24 cellular contexts compared by ENCODE assay signal in genomic region chr11:93653080-93653479, GRCh38. TPM values are rescaled to one million over a fixed set of nuclear protein-coding genes. Genes with fewer than 3 reads are reported as not detected.
A peak's percentile ranks its signal among the peaks of the same experiment; 100 is the strongest.
DNase-seq lines count a peak whose midpoint lies in the region; ATAC-seq and FAIRE-seq lines count a peak whose summit lies in the region.
"Had no signal": no experiment of that assay in that cellular context is flagged by ENCODE, and none has a peak within 500 bp of the region (broad histone marks: within the 10 kb centered on the region; RNA-seq: fewer than 3 reads in every experiment).

No MANE protein-coding gene starts in this region.

- intact Hi-C loops in activated CD4-positive, alpha-beta T cell treated with anti-CD3 and anti-CD28 coated beads for 36 hours (cut with DNase I, micrococcal nuclease): loop anchor here (2.0 to 5.0 kb wide), 3 partner anchors 41 to 710 kb away; no protein-coding TSS in a partner anchor
- intact Hi-C loops in activated T-helper 2 cell treated with anti-CD3 and anti-CD28 coated beads, Interferon-gamma antibody, Interleukin-2, Interleukin-4, amounts not matched to agents 10 μg/mL and 5 μg/mL and 100 μg/mL, durations not matched to agents 14 hours and 24 hours and 36 hours (cut with micrococcal nuclease): loop anchor here (2.0 to 5.0 kb wide), 2 partner anchors 14 to 711 kb away; no protein-coding TSS in a partner anchor

- no peak overlapping the region for H3K4me3 Mint-ChIP-seq in activated CD4-positive, alpha-beta T cell treated with anti-CD3 and anti-CD28 coated beads for 36 hours
- H3K4me3 Mint-ChIP-seq in activated T-helper 2 cell treated with anti-CD3 and anti-CD28 coated beads, Interferon-gamma antibody, Interleukin-2, Interleukin-4, amounts not matched to agents 10 μg/mL and 5 μg/mL and 100 μg/mL, durations not matched to agents 14 hours and 24 hours and 36 hours (ENCODE audit: low read depth): no peak overlapping the region
- H3K4me3 Mint-ChIP-seq: activated CD4-positive, alpha-beta T cell treated with anti-CD3 and anti-CD28 coated beads, Interleukin-2, amount 10 ng/mL, durations not matched to agents 24 days and 14 days; activated naive CD8-positive, alpha-beta T cell treated with anti-CD3 and anti-CD28 coated beads, Interleukin-2, amount 50 U/mL, for 24 hours; nephron had no signal

- CTCF ChIA-PET in activated CD4-positive, alpha-beta T cell treated with anti-CD3 and anti-CD28 coated beads for 36 hours (lab: Charles Lee): interaction anchor here (0.7 to 2.7 kb wide), 14 partner anchors 8 to 888 kb away, joined by 3 to 12 read pairs (median 4); partner anchors contain the start of gene CEP295

- DNase-seq in activated CD4-positive, alpha-beta T cell treated with anti-CD3 and anti-CD28 coated beads for 36 hours: no peak
- DNase-seq in activated CD4-positive, alpha-beta T cell treated with anti-CD3 and anti-CD28 coated beads for 4 hours: no peak
- DNase-seq in activated T-helper 2 cell treated with anti-CD3 and anti-CD28 coated beads, Interferon-gamma antibody, Interleukin-2, Interleukin-4, amounts not matched to agents 10 μg/mL and 5 μg/mL and 100 μg/mL, durations not matched to agents 14 hours and 24 hours and 36 hours (ENCODE audit: low spot score): no peak
- DNase-seq in globus pallidus (ENCODE audit: low spot score) (no peak), GM19239 (ENCODE audit: insufficient read length, low spot score) (no peak)
- DNase-seq: activated CD4-positive, alpha-beta T cell treated with anti-CD3 and anti-CD28 coated beads, Interleukin-2, amount 10 ng/mL, durations not matched to agents 24 days and 14 days; activated naive CD8-positive, alpha-beta T cell treated with anti-CD3 and anti-CD28 coated beads, Interleukin-2, amount 50 U/mL, for 24 hours; BE2C; cortex of kidney; foreskin keratinocyte; GDM1; H7; Karpas-422; kidney glomerular epithelial cell; mesenchymal stem cell; NCI-H1092 treated with DMSO at 0.1 percent for 48 hours; NCI-H69; thyroid gland had no signal

- peaks cover 5% of the 10 kb centered on the region for H3K27me3 Mint-ChIP-seq in activated CD4-positive, alpha-beta T cell treated with anti-CD3 and anti-CD28 coated beads for 36 hours
- H3K27me3 Mint-ChIP-seq in activated T-helper 2 cell treated with anti-CD3 and anti-CD28 coated beads, Interferon-gamma antibody, Interleukin-2, Interleukin-4, amounts not matched to agents 10 μg/mL and 5 μg/mL and 100 μg/mL, durations not matched to agents 14 hours and 24 hours and 36 hours (ENCODE audit: low read depth): peaks cover 9% of the 10 kb centered on the region

- POLR2A ChIA-PET in activated CD4-positive, alpha-beta T cell treated with anti-CD3 and anti-CD28 coated beads for 36 hours (lab: Charles Lee): no interaction called here

- no peaks in the 10 kb centered on the region for H3K36me3 Mint-ChIP-seq in activated CD4-positive, alpha-beta T cell treated with anti-CD3 and anti-CD28 coated beads for 36 hours (ENCODE audit: low read depth)
- H3K36me3 Mint-ChIP-seq in activated T-helper 2 cell treated with anti-CD3 and anti-CD28 coated beads, Interferon-gamma antibody, Interleukin-2, Interleukin-4, amounts not matched to agents 10 μg/mL and 5 μg/mL and 100 μg/mL, durations not matched to agents 14 hours and 24 hours and 36 hours (ENCODE audit: low read depth): no peaks in the 10 kb centered on the region

- H3K4me1 Mint-ChIP-seq in activated CD4-positive, alpha-beta T cell treated with anti-CD3 and anti-CD28 coated beads for 36 hours: peaks cover 12% of the 10 kb centered on the region
- peaks cover 35% of the 10 kb centered on the region for H3K4me1 Mint-ChIP-seq in activated T-helper 2 cell treated with anti-CD3 and anti-CD28 coated beads, Interferon-gamma antibody, Interleukin-2, Interleukin-4, amounts not matched to agents 10 μg/mL and 5 μg/mL and 100 μg/mL, durations not matched to agents 14 hours and 24 hours and 36 hours (ENCODE audit: low read depth)
- H3K4me1 Mint-ChIP-seq: nephron had no signal

- no peak overlapping the region for H3K27ac Mint-ChIP-seq in activated CD4-positive, alpha-beta T cell treated with anti-CD3 and anti-CD28 coated beads for 36 hours
- peak overlapping the region; percentile 64 for H3K27ac Mint-ChIP-seq in activated T-helper 2 cell treated with anti-CD3 and anti-CD28 coated beads, Interferon-gamma antibody, Interleukin-2, Interleukin-4, amounts not matched to agents 10 μg/mL and 5 μg/mL and 100 μg/mL, durations not matched to agents 14 hours and 24 hours and 36 hours
- H3K27ac Mint-ChIP-seq: activated CD4-positive, alpha-beta T cell treated with anti-CD3 and anti-CD28 coated beads, Interleukin-2, amount 10 ng/mL, durations not matched to agents 24 days and 14 days; activated naive CD8-positive, alpha-beta T cell treated with anti-CD3 and anti-CD28 coated beads, Interleukin-2, amount 50 U/mL, for 24 hours; nephron had no signal

- no peak for FAIRE-seq in GM19239 (lab: Jason Lieb, UNC)
- FAIRE-seq: D721Med had no signal

- ATAC-seq in activated CD4-positive, alpha-beta T cell treated with anti-CD3 and anti-CD28 coated beads for 36 hours: peak; percentile 68
- ATAC-seq in GM21360 (IDR thresholded peaks at IDR 0.05; ENCODE audit: unreplicated experiment): peak; percentile 58
- ATAC-seq in HG02885 (IDR thresholded peaks at IDR 0.05; ENCODE audit: poor library complexity, unreplicated experiment): peak; percentile 68
- no peak for ATAC-seq in GM18873 (IDR thresholded peaks at IDR 0.05; ENCODE audit: low FRiP score, unreplicated experiment)
- ATAC-seq: activated naive CD8-positive, alpha-beta T cell treated with anti-CD3 and anti-CD28 coated beads, Interleukin-2, amount 50 U/mL, for 24 hours; Panc1 had no signal

- H3K9me3 Mint-ChIP-seq in activated CD4-positive, alpha-beta T cell treated with anti-CD3 and anti-CD28 coated beads for 36 hours (ENCODE audit: low read depth): no peaks in the 10 kb centered on the region
- no peaks in the 10 kb centered on the region for H3K9me3 Mint-ChIP-seq in activated T-helper 2 cell treated with anti-CD3 and anti-CD28 coated beads, Interferon-gamma antibody, Interleukin-2, Interleukin-4, amounts not matched to agents 10 μg/mL and 5 μg/mL and 100 μg/mL, durations not matched to agents 14 hours and 24 hours and 36 hours
- H3K9me3 Mint-ChIP-seq: activated CD4-positive, alpha-beta T cell treated with anti-CD3 and anti-CD28 coated beads, Interleukin-2, amount 10 ng/mL, durations not matched to agents 24 days and 14 days; activated naive CD8-positive, alpha-beta T cell treated with anti-CD3 and anti-CD28 coated beads, Interleukin-2, amount 50 U/mL, for 24 hours; nephron had no signal

RNA-seq across cellular contexts. Expression of gene CEP295, which starts 8.4 kb away (rescaled TPM):
- total RNA-seq in activated CD4-positive, alpha-beta T cell treated with anti-CD3 and anti-CD28 coated beads for 36 hours: 10 to 100 TPM; 34.8 to 43.2 TPM
- total RNA-seq in activated T-helper 2 cell treated with anti-CD3 and anti-CD28 coated beads, Interferon-gamma antibody, Interleukin-2, Interleukin-4, amounts not matched to agents 10 μg/mL and 5 μg/mL and 100 μg/mL, durations not matched to agents 14 hours and 24 hours and 36 hours: 30.0 and 31.8 TPM in 2 replicates
